ENCODE assay signal across 1 cellular context in genomic region chr1:169795687-169796086, GRCh38.
TF ChIP-seq lines count a peak whose summit lies in the region.

No MANE protein-coding gene starts in this region.

TF ChIP-seq in SK-N-SH, 30 proteins besides CTCF, POLR2A, EP300 and RAD21 (continued from another document):
- TF ChIP-seq, protein P1, sequence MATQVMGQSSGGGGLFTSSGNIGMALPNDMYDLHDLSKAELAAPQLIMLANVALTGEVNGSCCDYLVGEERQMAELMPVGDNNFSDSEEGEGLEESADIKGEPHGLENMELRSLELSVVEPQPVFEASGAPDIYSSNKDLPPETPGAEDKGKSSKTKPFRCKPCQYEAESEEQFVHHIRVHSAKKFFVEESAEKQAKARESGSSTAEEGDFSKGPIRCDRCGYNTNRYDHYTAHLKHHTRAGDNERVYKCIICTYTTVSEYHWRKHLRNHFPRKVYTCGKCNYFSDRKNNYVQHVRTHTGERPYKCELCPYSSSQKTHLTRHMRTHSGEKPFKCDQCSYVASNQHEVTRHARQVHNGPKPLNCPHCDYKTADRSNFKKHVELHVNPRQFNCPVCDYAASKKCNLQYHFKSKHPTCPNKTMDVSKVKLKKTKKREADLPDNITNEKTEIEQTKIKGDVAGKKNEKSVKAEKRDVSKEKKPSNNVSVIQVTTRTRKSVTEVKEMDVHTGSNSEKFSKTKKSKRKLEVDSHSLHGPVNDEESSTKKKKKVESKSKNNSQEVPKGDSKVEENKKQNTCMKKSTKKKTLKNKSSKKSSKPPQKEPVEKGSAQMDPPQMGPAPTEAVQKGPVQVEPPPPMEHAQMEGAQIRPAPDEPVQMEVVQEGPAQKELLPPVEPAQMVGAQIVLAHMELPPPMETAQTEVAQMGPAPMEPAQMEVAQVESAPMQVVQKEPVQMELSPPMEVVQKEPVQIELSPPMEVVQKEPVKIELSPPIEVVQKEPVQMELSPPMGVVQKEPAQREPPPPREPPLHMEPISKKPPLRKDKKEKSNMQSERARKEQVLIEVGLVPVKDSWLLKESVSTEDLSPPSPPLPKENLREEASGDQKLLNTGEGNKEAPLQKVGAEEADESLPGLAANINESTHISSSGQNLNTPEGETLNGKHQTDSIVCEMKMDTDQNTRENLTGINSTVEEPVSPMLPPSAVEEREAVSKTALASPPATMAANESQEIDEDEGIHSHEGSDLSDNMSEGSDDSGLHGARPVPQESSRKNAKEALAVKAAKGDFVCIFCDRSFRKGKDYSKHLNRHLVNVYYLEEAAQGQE (IDR thresholded peaks at IDR 0.05; ENCODE audit: low read depth, low read length) = no peak
- TF ChIP-seq TAF1 (IDR thresholded peaks at IDR 0.05; ENCODE audit: borderline replicate concordance, low read depth, low read length) (no peak), FOSL2 (IDR thresholded peaks at IDR 0.05; ENCODE audit: borderline replicate concordance, low read depth) (no peak)
TF ChIP-seq in SK-N-SH: peak in this region for 0.
